Comparison of ENCODE assay signal across 1 cellular context in genomic region chr4:7286170-7286569, GRCh38.
TF ChIP-seq lines count a peak whose summit lies in the region.

No MANE protein-coding gene starts in this region.

TF ChIP-seq in K562, 482 proteins besides CTCF, POLR2A, EP300 and RAD21 (continued from another document):
- TF ChIP-seq SUPT5H (IDR thresholded peaks at IDR 0.05) (no peak), POLR2AphosphoS5 (IDR thresholded peaks at IDR 0.05; ENCODE audit: control insufficient read depth, insufficient read depth, low read depth, low read length) (no peak), MAZ (CRISPR knock-in tag; conservative IDR thresholded peaks at IDR 0.05 in 1 of 2, IDR thresholded peaks at IDR 0.05 in 1 of 2) (no peak), SRF (CRISPR knock-in tag; IDR thresholded peaks at IDR 0.05) (no peak)
